ENCODE assay signal across 15 cellular contexts in the genomic region with DNA sequence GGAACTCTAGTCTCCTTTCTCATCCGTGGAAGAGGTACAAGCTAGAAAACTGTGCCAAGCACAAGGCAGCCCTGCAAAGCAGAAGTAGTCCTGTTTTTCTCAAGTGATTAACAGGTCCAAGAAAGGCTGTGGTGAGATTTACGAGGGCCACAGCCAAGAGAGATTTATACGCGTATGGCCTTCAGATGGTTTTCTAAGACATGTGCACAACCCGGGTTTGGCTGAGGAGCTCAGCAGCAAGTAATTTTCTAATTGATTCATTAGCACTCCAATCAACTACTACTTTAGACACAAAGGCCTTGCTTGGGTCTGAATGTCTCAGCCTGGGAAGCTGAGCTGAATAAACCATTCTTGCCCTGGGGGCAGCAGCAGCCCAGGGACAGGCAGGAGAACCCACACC. TPM values are rescaled to one million over a fixed set of nuclear protein-coding genes. Genes with fewer than 3 reads are reported as not detected.
DNase-seq lines count a peak whose midpoint lies in the region; ATAC-seq and TF ChIP-seq lines count a peak whose summit lies in the region.
"Had no signal": no experiment of that assay in that cellular context is flagged by ENCODE, and none has a peak within 500 bp of the region (broad histone marks: within the 10 kb centered on the region; RNA-seq: fewer than 3 reads in every experiment).

No MANE protein-coding gene starts in this region.

- H2BK120ac ChIP-seq in H9 (ENCODE audit: low read depth, low read length, poor library complexity, severe bottlenecking): no peak overlapping the region

- no peaks in the 10 kb centered on the region; the same call in 1 of the 2 replicates for H3K27me3 Mint-ChIP-seq in H9 (ENCODE audit: low read depth)
- H3K27me3 Mint-ChIP-seq in T-cell: no peaks in the 10 kb centered on the region
- H3K27me3 Mint-ChIP-seq: activated naive CD8-positive, alpha-beta T cell treated with anti-CD3 and anti-CD28 coated beads, Interleukin-2, amount 10 ng/mL, durations not matched to agents 7 days and 5 days; stimulated activated naive CD8-positive, alpha-beta T cell treated with anti-CD3 and anti-CD28 coated beads, Interleukin-15, Interleukin-2, amounts not matched to agents 100 ng/mL and 50 ng/mL, for 24 hours had no signal

- H3K4me3 ChIP-seq in iPS-20b (ENCODE audit: low read length) (0 out of 2 replicates have a peak overlapping the region, but pooled peaks have one; percentile 7), stomach smooth muscle (ENCODE audit: low read length in 2 of 2) (no peak overlapping the region), breast epithelium (no peak overlapping the region)
- H3K4me3 ChIP-seq: left ventricle myocardium inferior, prostate gland had no signal

- TF ChIP-seq POLR2A in breast epithelium (IDR thresholded peaks at IDR 0.05): no peak

- no peak overlapping the region for H3K56ac ChIP-seq in H9 (ENCODE audit: insufficient read length, low read depth, low read length)

- peaks cover 12% of the 10 kb centered on the region for H3K79me1 ChIP-seq in H9 (ENCODE audit: insufficient read depth, low read depth, low read length, poor library complexity, severe bottlenecking)

- TF ChIP-seq CTCF in H9 (conservative IDR thresholded peaks at IDR 0.05) (no peak), breast epithelium (IDR thresholded peaks at IDR 0.05) (no peak)

- ATAC-seq in T-cell (replicated peaks in 1 of 4): no peak
- ATAC-seq in GM21367 (IDR thresholded peaks at IDR 0.05; ENCODE audit: unreplicated experiment): no peak
- ATAC-seq: foreskin keratinocyte had no signal

- peaks cover 26% of the 10 kb centered on the region; the same call in 1 of the 2 replicates for H3K79me2 ChIP-seq in H9 (ENCODE audit: insufficient read depth, low read length)

- no peak overlapping the region for H4K8ac ChIP-seq in H9 (replicated peaks; ENCODE audit: insufficient read length, low read depth, low read length)

- H3K4me1 Mint-ChIP-seq in H9 (peaks cover 68 to 74% of the 10 kb centered on the region in 2 experiments), T-cell (peaks cover 56 to 73% (median 68%) of the 10 kb centered on the region in 3 donors)

- intact Hi-C loops in breast epithelium (cut with DNase I; ENCODE audit: low total_unique reads): loop anchor here (5.0 kb wide), 1 partner anchor 1438 kb away; no protein-coding TSS in a partner anchor

- H2BK20ac ChIP-seq in H9 (ENCODE audit: low read depth, low read length, poor library complexity, severe bottlenecking): no peak overlapping the region

- H3K36me3 ChIP-seq in iPS-20b (ENCODE audit: insufficient read depth, low read depth, low read length) (no peaks in the 10 kb centered on the region; the same call in 1 of the 2 replicates), stomach smooth muscle (ENCODE audit: control insufficient read depth in 2 of 2, insufficient read depth in 2 of 2, low read length in 2 of 2) (no peaks in the 10 kb centered on the region), breast epithelium (no peaks in the 10 kb centered on the region)
- H3K36me3 ChIP-seq: left ventricle myocardium inferior, prostate gland had no signal

- no peak overlapping the region for H3K23ac ChIP-seq in H9 (ENCODE audit: insufficient read length, low read depth, low read length)

- H3T11ph ChIP-seq in H9 (ENCODE audit: low read length): no peak overlapping the region

- H3K36me3 Mint-ChIP-seq in H9 (ENCODE audit: insufficient read depth in 1 of 3, low read depth in 3 of 3) (peaks cover 6 to 26% (median 14%) of the 10 kb centered on the region in 3 experiments; a peak in 5 of 7 replicates), T-cell (peaks cover 13% of the 10 kb centered on the region)

- no peak overlapping the region for H4K5ac ChIP-seq in H9 (ENCODE audit: insufficient read length, low read depth, low read length)

- H3K4me3 Mint-ChIP-seq in H9 (no peak overlapping the region), T-cell (no peak overlapping the region)
- H3K4me3 Mint-ChIP-seq: activated naive CD8-positive, alpha-beta T cell treated with anti-CD3 and anti-CD28 coated beads, Interleukin-2, amount 10 ng/mL, durations not matched to agents 7 days and 5 days; stimulated activated naive CD8-positive, alpha-beta T cell treated with anti-CD3 and anti-CD28 coated beads, Interleukin-15, Interleukin-2, amounts not matched to agents 100 ng/mL and 50 ng/mL, for 24 hours had no signal

- H2AK5ac ChIP-seq in H9 (ENCODE audit: insufficient read length, low read length): no peak overlapping the region

- H3K27ac ChIP-seq in H9 (ENCODE audit: insufficient read length, low read depth, low read length): no peak overlapping the region
- H3K27ac ChIP-seq in iPS-20b (ENCODE audit: low read length): no peak overlapping the region
- peak overlapping the region; percentile 69 for H3K27ac ChIP-seq in stomach smooth muscle (ENCODE audit: low read length)
- H3K27ac ChIP-seq in breast epithelium: peak overlapping the region in 1 of 2 donors; percentile 15
- H3K27ac ChIP-seq: foreskin keratinocyte, left ventricle myocardium inferior had no signal

- H3K4me1 ChIP-seq in H9 (ENCODE audit: insufficient read depth, low read length) (peaks cover 13% of the 10 kb centered on the region; the same call in 1 of the 2 replicates), iPS-20b (ENCODE audit: insufficient read depth, low read length) (peaks cover 50% of the 10 kb centered on the region), stomach smooth muscle (ENCODE audit: control insufficient read depth, insufficient read depth, low read length) (peaks cover 25% of the 10 kb centered on the region), breast epithelium (peaks cover 0 to 3% of the 10 kb centered on the region in 2 donors)
- H3K4me1 ChIP-seq: foreskin keratinocyte had no signal

- H2BK12ac ChIP-seq in H9 (ENCODE audit: insufficient read length, low read depth, low read length): no peak overlapping the region

- H3K9me3 Mint-ChIP-seq in H9: no peaks in the 10 kb centered on the region
- no peaks in the 10 kb centered on the region for H3K9me3 Mint-ChIP-seq in T-cell
- H3K9me3 Mint-ChIP-seq: activated naive CD8-positive, alpha-beta T cell treated with anti-CD3 and anti-CD28 coated beads, Interleukin-2, amount 10 ng/mL, durations not matched to agents 7 days and 5 days; stimulated activated naive CD8-positive, alpha-beta T cell treated with anti-CD3 and anti-CD28 coated beads, Interleukin-15, Interleukin-2, amounts not matched to agents 100 ng/mL and 50 ng/mL, for 24 hours had no signal

- H3K23me2 ChIP-seq in H9 (ENCODE audit: insufficient read length, low read depth, low read length, poor library complexity, severe bottlenecking): no peaks in the 10 kb centered on the region

- H4K20me1 ChIP-seq in H9 (ENCODE audit: control insufficient read depth, insufficient read depth, insufficient read length): no peaks in the 10 kb centered on the region

- H3K9ac ChIP-seq in H9 (ENCODE audit: extremely low read depth, insufficient read length, low read length) (no peak overlapping the region), iPS-20b (ENCODE audit: low read depth, low read length) (no peak overlapping the region), stomach smooth muscle (ENCODE audit: low read length in 2 of 2) (no peak overlapping the region)

- H3K4me2 ChIP-seq in H9 (ENCODE audit: insufficient read depth, insufficient read length, low read length): no peak overlapping the region

- CTCF ChIA-PET in T-cell (lab: Charles Lee): no interaction called here

- H3K14ac ChIP-seq in H9 (ENCODE audit: insufficient read depth, low read length): no peak overlapping the region

- H3K27ac Mint-ChIP-seq in H9 (peak overlapping the region; percentile 28 to 87 (median 77); a peak in 4 of 7 replicates), T-cell (peak overlapping the region; percentile 46 to 73)
- H3K27ac Mint-ChIP-seq: activated naive CD8-positive, alpha-beta T cell treated with anti-CD3 and anti-CD28 coated beads, Interleukin-2, amount 10 ng/mL, durations not matched to agents 7 days and 5 days; stimulated activated naive CD8-positive, alpha-beta T cell treated with anti-CD3 and anti-CD28 coated beads, Interleukin-15, Interleukin-2, amounts not matched to agents 100 ng/mL and 50 ng/mL, for 24 hours had no signal

- H3K4ac ChIP-seq in H9 (ENCODE audit: low read depth, low read length): no peak overlapping the region

- no peak overlapping the region for H2BK5ac ChIP-seq in H9 (ENCODE audit: insufficient read length, low read length)

- no CpG with 5 or more reads among the region's 5 CpGs for WGBS in H9 (ENCODE audit: extremely low coverage, insufficient read length, low lambda C conversion rate)

- no peak overlapping the region for H3K18ac ChIP-seq in H9 (ENCODE audit: insufficient read length, low read depth, low read length)

- H2BK15ac ChIP-seq in H9 (ENCODE audit: low read depth, low read length): no peak overlapping the region

- H3K27me3 ChIP-seq in H9 (ENCODE audit: insufficient read depth, low read length) (no peaks in the 10 kb centered on the region), iPS-20b (ENCODE audit: insufficient read depth, low read length) (no peaks in the 10 kb centered on the region), stomach smooth muscle (ENCODE audit: control insufficient read depth in 1 of 2, insufficient read depth in 2 of 2, low read length in 2 of 2) (no peaks in the 10 kb centered on the region), breast epithelium (no peaks in the 10 kb centered on the region)
- H3K27me3 ChIP-seq: foreskin keratinocyte had no signal

- POLR2A ChIA-PET in T-cell (lab: Charles Lee): no interaction called here

- no peak overlapping the region for H2AFZ ChIP-seq in H9 (ENCODE audit: low read length)

- no peak overlapping the region for H4K91ac ChIP-seq in H9 (ENCODE audit: insufficient read length, low read depth, low read length)

- DNase-seq in H9 (no peak), T-cell (no peak), COR-L47 (lab: John Stamatoyannopoulos, UW) (no peak), breast epithelium (ENCODE audit: low spot score in 2 of 2) (no peak)
- DNase-seq: activated naive CD8-positive, alpha-beta T cell treated with anti-CD3 and anti-CD28 coated beads, Interleukin-2, amount 10 ng/mL, durations not matched to agents 7 days and 5 days; AML-193; DND-41; foreskin keratinocyte; left ventricle myocardium inferior; T-helper 9 cell had no signal

- H3K9me3 ChIP-seq in H9 (ENCODE audit: control insufficient read depth, low read depth, low read length) (no peaks in the 10 kb centered on the region), iPS-20b (ENCODE audit: insufficient read depth, low read depth, low read length) (no peaks in the 10 kb centered on the region), stomach smooth muscle (ENCODE audit: control insufficient read depth in 2 of 2, low read length in 2 of 2) (no peaks in the 10 kb centered on the region), breast epithelium (no peaks in the 10 kb centered on the region)
- H3K9me3 ChIP-seq: left ventricle myocardium inferior, prostate gland had no signal

RNA-seq across cellular contexts. Expression of gene SSBP3, which starts 55.8 kb away (rescaled TPM):
- total RNA-seq in H9 (2021) (119 and 126 TPM in 2 replicates), T-cell (10 to 100 TPM; 51.5 to 84.5 (median 69.2) TPM), breast epithelium (10 to 100 TPM; 21.3 to 28.0 (median 25.6) TPM)
